Comparison of ENCODE assay signal across 19 cellular contexts in genomic region chr5:78275998-78276543, GRCh38. TPM values are rescaled to one million over a fixed set of nuclear protein-coding genes. Genes with fewer than 3 reads are reported as not detected.
DNase-seq lines count a peak whose midpoint lies in the region; ATAC-seq and TF ChIP-seq lines count a peak whose summit lies in the region.
"Had no signal": no experiment of that assay in that cellular context is flagged by ENCODE, and none has a peak within 500 bp of the region (broad histone marks: within the 10 kb centered on the region; RNA-seq: fewer than 3 reads in every experiment).

No MANE protein-coding gene starts in this region.

- no peak overlapping the region for H3K4ac ChIP-seq in IMR-90 (ENCODE audit: low read depth, low read length)

- H2BK120ac ChIP-seq in IMR-90 (ENCODE audit: low read depth, low read length) = no peak overlapping the region

- no peak for ATAC-seq in IMR-90 (ENCODE audit: low read depth)
- ATAC-seq in GM21825 (IDR thresholded peaks at IDR 0.05; ENCODE audit: unreplicated experiment) = no peak
- ATAC-seq: Panc1, SK-N-SH treated with all-trans-retinoic acid at 6 μM for 48 hours, T-cell had no signal

- no peak overlapping the region for H3K4me3 ChIP-seq in IMR-90 (ENCODE audit: insufficient read depth, low read depth, low read length)
- no peak overlapping the region for H3K4me3 ChIP-seq in brain microvascular endothelial cell (ENCODE audit: low read depth, low read length)
- H3K4me3 ChIP-seq in MM.1S (ENCODE audit: low read length) = no peak overlapping the region

- H2BK15ac ChIP-seq in IMR-90 (ENCODE audit: low read depth, low read length) = no peak overlapping the region

- H2AK9ac ChIP-seq in IMR-90 (replicated peaks; ENCODE audit: low read depth, low read length, poor library complexity) = no peak overlapping the region

- DNase-seq in EH (ENCODE audit: low read depth) = peak; percentile 48
- peak; percentile 12 for DNase-seq in IMR-90
- DNase-seq in NCI-H226 = peak; percentile 45
- peak; percentile 9 for DNase-seq in brain microvascular endothelial cell
- no peak for DNase-seq in MM.1S
- no peak for DNase-seq in SIG-M5 treated with dmso at 0.1 percent for 504 hours (lab: John Stamatoyannopoulos, UW; ENCODE audit: unreplicated experiment)
- no peak for DNase-seq in Ammon's horn (ENCODE audit: low spot score)
- DNase-seq: NCI-H1105, NCI-H146, NCI-H2029, NCI-H2227 treated with DMSO at 0.1 percent for 48 hours, NCI-H510A treated with DMSO at 0.1 percent for 48 hours, NCI-H748 treated with DMSO at 0.1 percent for 48 hours, SIG-M5, T-cell had no signal

- TF ChIP-seq RAD21 in IMR-90 (IDR thresholded peaks at IDR 0.05; ENCODE audit: low read length) = no peak

- H3K9me2 ChIP-seq in MM.1S (replicated peaks; ENCODE audit: insufficient read depth, low read length) = no peaks in the 10 kb centered on the region

- intact Hi-C loops in IMR-90 (cut with micrococcal nuclease) = no loop called here

- TF ChIP-seq CTCF in IMR-90 (conservative IDR thresholded peaks at IDR 0.05; ENCODE audit: low read depth, low read length) (no peak), brain microvascular endothelial cell (IDR thresholded peaks at IDR 0.05; ENCODE audit: low read depth, low read length, missing control alignments) (no peak), MM.1S (IDR thresholded peaks at IDR 0.05; ENCODE audit: low read length) (no peak)

- peaks cover 35 to 70% of the 10 kb centered on the region in 2 experiments for H3K79me1 ChIP-seq in IMR-90 (ENCODE audit: low read depth in 1 of 2, low read length in 2 of 2)

- H3K79me2 ChIP-seq in MM.1S (ENCODE audit: low read length) = peaks cover 44% of the 10 kb centered on the region

- no peak overlapping the region for H2BK5ac ChIP-seq in IMR-90 (ENCODE audit: low read depth, low read length, poor library complexity, severe bottlenecking)

- dilution Hi-C loops in IMR-90 (cut with HindIII; ENCODE audit: low sequenced_read_pairs, unreplicated experiment) = no loop called here

- no peak overlapping the region for H2AFZ ChIP-seq in IMR-90 (replicated peaks; ENCODE audit: low read length, poor library complexity)
- no peak overlapping the region for H2AFZ ChIP-seq in MM.1S (ENCODE audit: low read length)

- BruUV-seq in IMR-90 (replicated peaks; lab: Mats Ljungman, UMichigan) = no TSS peak

- 0 out of 2 replicates have a peak, but pooled peaks cover 7% of the 10 kb centered on the region for H3K9me1 ChIP-seq in IMR-90 (ENCODE audit: insufficient read depth, low read length)

- H3K36me3 ChIP-seq in IMR-90 (ENCODE audit: control insufficient read depth, insufficient read depth, low read length) (peaks cover 4% of the 10 kb centered on the region), brain microvascular endothelial cell (replicated peaks) (no peaks in the 10 kb centered on the region), MM.1S (replicated peaks; ENCODE audit: insufficient read depth, low read length) (no peaks in the 10 kb centered on the region)

- H2AK5ac ChIP-seq in IMR-90 (ENCODE audit: low read depth, low read length) = no peak overlapping the region

- no peak overlapping the region for H2BK20ac ChIP-seq in IMR-90 (ENCODE audit: low read depth, low read length)

- in situ Hi-C loops in IMR-90 (cut with MboI; ENCODE audit: low sequenced_read_pairs) (loop anchor here (10.0 kb wide), 1 partner anchor 411 kb away; no protein-coding TSS in a partner anchor), brain microvascular endothelial cell (cut with HindIII; ENCODE audit: low pct_ligation_motif_present, low sequenced_read_pairs) (no loop called here)

- no peaks in the 10 kb centered on the region for H3F3A ChIP-seq in MM.1S (ENCODE audit: insufficient read depth, low read length)

- H4K91ac ChIP-seq in IMR-90 (ENCODE audit: insufficient read depth, low read depth, low read length) = no peak overlapping the region

- H3K23ac ChIP-seq in IMR-90 (ENCODE audit: low read depth, low read length) = no peak overlapping the region

- H3K56ac ChIP-seq in IMR-90 (ENCODE audit: extremely low read depth, insufficient read depth, low read length) = no peak overlapping the region

- H3K4me1 ChIP-seq in IMR-90 (ENCODE audit: control insufficient read depth, insufficient read depth, low read length) = peaks cover 3% of the 10 kb centered on the region; the same call in 1 of the 2 replicates
- H3K4me1 ChIP-seq in MM.1S (ENCODE audit: low read length) = no peaks in the 10 kb centered on the region

- no peak for TF ChIP-seq POLR2A in IMR-90 (IDR thresholded peaks at IDR 0.05; ENCODE audit: low read depth, low read length)

- H3K9me3 ChIP-seq in IMR-90 (ENCODE audit: control insufficient read depth, insufficient read depth, low read length) (peaks cover 3% of the 10 kb centered on the region; the same call in 1 of the 2 replicates), MM.1S (replicated peaks; ENCODE audit: insufficient read depth, low read length) (no peaks in the 10 kb centered on the region)

- H3K27ac ChIP-seq in IMR-90 (ENCODE audit: insufficient read depth, low read length) (no peak overlapping the region), brain microvascular endothelial cell (no peak overlapping the region), MM.1S (ENCODE audit: low read length) (no peak overlapping the region)
- H3K27ac ChIP-seq: KMS-11 had no signal

- H3K4me2 ChIP-seq in IMR-90 (ENCODE audit: low read depth, low read length) (no peak overlapping the region), MM.1S (ENCODE audit: low read depth, low read length) (no peak overlapping the region)
- H3K4me2 ChIP-seq: KMS-11 had no signal

- H3K18ac ChIP-seq in IMR-90 (ENCODE audit: low read depth, low read length) = no peak overlapping the region

- H4K20me1 ChIP-seq in IMR-90 (ENCODE audit: insufficient read depth, low read length) = peaks cover 25% of the 10 kb centered on the region
- no peaks in the 10 kb centered on the region for H4K20me1 ChIP-seq in MM.1S (ENCODE audit: insufficient read depth, low read length)

- H3K27me3 ChIP-seq in IMR-90 (ENCODE audit: control insufficient read depth, insufficient read depth, low read length) (no peaks in the 10 kb centered on the region), brain microvascular endothelial cell (replicated peaks) (no peaks in the 10 kb centered on the region), MM.1S (replicated peaks; ENCODE audit: insufficient read depth, low read length) (no peaks in the 10 kb centered on the region)

- CTCF ChIA-PET in IMR-90 (lab: Yijun Ruan, JAX) = no interaction called here

- no peak overlapping the region for H4K5ac ChIP-seq in IMR-90 (ENCODE audit: low read depth, low read length)

- H3K9ac ChIP-seq in IMR-90 (ENCODE audit: low read depth, low read length) = no peak overlapping the region
- no peak overlapping the region for H3K9ac ChIP-seq in MM.1S (ENCODE audit: low read length)
- H3K9ac ChIP-seq: KMS-11 had no signal

- no peak overlapping the region for H4K8ac ChIP-seq in IMR-90 (ENCODE audit: low read depth in 2 of 2, low read length in 2 of 2)

- H3K14ac ChIP-seq in IMR-90 (replicated peaks; ENCODE audit: low read depth, low read length) = no peak overlapping the region

- POLR2A ChIA-PET in IMR-90 (lab: Charles Lee; ENCODE audit: unreplicated experiment) = no interaction called here

TF ChIP-seq in IMR-90, 13 proteins besides CTCF, POLR2A, EP300 and RAD21:
- TF ChIP-seq RFX5 (IDR thresholded peaks at IDR 0.05; ENCODE audit: low read depth, low read length) (no peak), USF2 (IDR thresholded peaks at IDR 0.05; ENCODE audit: low read depth, low read length) (no peak), MXI1 (IDR thresholded peaks at IDR 0.05; ENCODE audit: borderline replicate concordance, low read depth, low read length) (no peak), MAZ (IDR thresholded peaks at IDR 0.05; ENCODE audit: borderline replicate concordance, low read depth, low read length) (no peak), CHD1 (IDR thresholded peaks at IDR 0.05; ENCODE audit: low read depth, low read length) (no peak), ELK1 (IDR thresholded peaks at IDR 0.05; ENCODE audit: borderline replicate concordance, low read depth, low read length) (no peak), MAFK (IDR thresholded peaks at IDR 0.05; ENCODE audit: low read depth, low read length) (no peak), FOS (IDR thresholded peaks at IDR 0.05; ENCODE audit: low read depth, low read length) (no peak), RCOR1 (IDR thresholded peaks at IDR 0.05; ENCODE audit: insufficient replicate concordance, low read length) (no peak), NFE2L2 (IDR thresholded peaks at IDR 0.05; ENCODE audit: low read depth, low read length) (no peak), BHLHE40 (IDR thresholded peaks at IDR 0.05; ENCODE audit: low read depth, low read length) (no peak), SMC3 (IDR thresholded peaks at IDR 0.05; ENCODE audit: low read depth, low read length) (no peak), CEBPB (IDR thresholded peaks at IDR 0.05; ENCODE audit: low read depth, low read length) (no peak)

RNA-seq across cellular contexts. Expression of gene AP3B1, which starts 18.4 kb away (rescaled TPM):
- total RNA-seq in IMR-90 (2012; rRNA removed) = 59.0 and 67.8 TPM in 2 replicates
- polyA plus RNA-seq in IMR-90 (2012; rRNA removed) = 24.0 and 33.1 TPM in 2 replicates
- 10.0 and 13.1 TPM in 2 replicates for polyA plus RNA-seq in IMR-90 (2012; cell fraction: cytosol; rRNA removed)
- 5.0 and 33.9 TPM in 2 replicates for polyA plus RNA-seq in IMR-90 (2012; cell fraction: nucleus; rRNA removed; ENCODE audit: low replicate concordance)

Comparison
In these comparisons a context has a peak if more than half of its experiments do, and no peak if none do; other contexts are left out.
1. DNase-seq: peak in EH (single experiment), IMR-90 (single experiment), NCI-H226 (single experiment) and brain microvascular endothelial cell (single experiment); none in MM.1S (single experiment), SIG-M5 treated with dmso at 0.1 percent for 504 hours (single experiment) and Ammon's horn (single experiment).